9 cellular contexts compared by ENCODE assay signal in the genomic region with DNA sequence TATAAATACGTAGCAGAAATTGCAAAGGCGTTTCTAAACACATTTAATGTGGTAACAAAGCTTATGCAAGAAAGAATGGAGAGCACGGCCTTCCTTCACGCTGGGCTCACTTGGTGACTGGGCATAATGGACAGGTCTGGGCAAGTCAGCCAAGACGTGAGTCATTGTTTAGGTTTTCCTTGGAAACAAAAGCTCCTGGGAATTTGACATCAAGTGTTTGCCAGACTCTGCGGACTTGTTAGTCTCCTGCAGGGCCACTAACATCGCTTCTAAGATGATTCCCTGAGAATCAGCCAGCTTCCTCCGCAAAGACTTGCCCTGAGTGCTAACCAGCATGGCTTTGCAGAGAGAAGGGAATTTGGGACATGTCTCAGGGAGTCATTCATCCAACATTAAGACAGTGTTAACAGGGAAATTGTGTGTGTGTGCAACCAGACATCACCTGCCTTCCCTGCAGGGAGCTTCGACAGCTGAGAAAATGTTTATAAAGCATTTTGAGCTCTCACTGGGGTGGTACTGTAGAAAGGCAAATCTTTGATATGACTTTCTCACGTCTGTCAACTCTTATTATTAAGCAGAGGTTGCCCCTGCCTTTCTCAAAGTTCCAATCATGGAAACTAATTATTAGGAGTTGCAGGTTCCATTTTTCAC.
DNase-seq lines count a peak whose midpoint lies in the region; ATAC-seq lines count a peak whose summit lies in the region.
"Had no signal": no experiment of that assay in that cellular context is flagged by ENCODE, and none has a peak within 500 bp of the region (broad histone marks: within the 10 kb centered on the region; RNA-seq: fewer than 3 reads in every experiment).

No MANE protein-coding gene starts in this region.

- no peak overlapping the region for H2AK5ac ChIP-seq in neuronal stem cell (ENCODE audit: low read depth, low read length)

- H3K27ac ChIP-seq in neuronal stem cell (replicated peaks; ENCODE audit: low read length), result peak overlapping the region; percentile 86

- no peak overlapping the region for H4K91ac ChIP-seq in neuronal stem cell (ENCODE audit: low read depth, low read length, poor library complexity)

- no peak overlapping the region for H3K9ac ChIP-seq in neuronal stem cell (ENCODE audit: low read depth, low read length, poor library complexity)

- peak overlapping the region; percentile 73 for H2AFZ ChIP-seq in neuronal stem cell (ENCODE audit: low read length)

- ATAC-seq in left lobe of liver, result no peak
- ATAC-seq in GM18867 (IDR thresholded peaks at IDR 0.05; ENCODE audit: unreplicated experiment), result no peak
- ATAC-seq in HG02870 (IDR thresholded peaks at IDR 0.05; ENCODE audit: unreplicated experiment), result no peak
- ATAC-seq: K562 had no signal

- H4K8ac ChIP-seq in neuronal stem cell (ENCODE audit: low read depth, low read length), result no peak overlapping the region

- no CpG with 5 or more reads among the region's 10 CpGs for WGBS in neuronal stem cell (ENCODE audit: extremely low coverage in 2 of 2, insufficient read length in 2 of 2, insufficient replicate concordance in 1 of 2), 2 donors

- no peak overlapping the region for H3K18ac ChIP-seq in neuronal stem cell (ENCODE audit: low read length)

- no peak overlapping the region for H3K4me2 ChIP-seq in neuronal stem cell (ENCODE audit: insufficient read depth, low read length, poor library complexity, severe bottlenecking)

- no peak overlapping the region for H2BK5ac ChIP-seq in neuronal stem cell (ENCODE audit: low read length)

- DNase-seq in ELF-1 (ENCODE audit: low read depth, low spot score) (peak; percentile 93), NCI-H345 treated with DMSO at 0.1 percent for 48 hours (lab: John Stamatoyannopoulos, UW; ENCODE audit: unreplicated experiment) (peak; percentile 37), epidermal melanocyte (ENCODE audit: insufficient read length, low spot score) (peak; percentile 34), neuronal stem cell (ENCODE audit: low spot score) (peak; percentile 65), putamen (ENCODE audit: low spot score) (no peak), left lobe of liver (ENCODE audit: low spot score) (no peak)

- H3K4ac ChIP-seq in neuronal stem cell (ENCODE audit: low read length), result no peak overlapping the region

- H2BK15ac ChIP-seq in neuronal stem cell (ENCODE audit: low read length), result no peak overlapping the region

- H3K36me3 ChIP-seq in neuronal stem cell (replicated peaks in 1 of 2; ENCODE audit: control insufficient read depth in 2 of 2, insufficient read depth in 2 of 2, low read length in 2 of 2), result no peaks in the 10 kb centered on the region

- H3K27me3 ChIP-seq in neuronal stem cell (ENCODE audit: control insufficient read depth in 3 of 3, insufficient read depth in 3 of 3, low read depth in 1 of 3, low read length in 3 of 3), result no peaks in the 10 kb centered on the region

- peaks cover 14 to 33% of the 10 kb centered on the region in 2 donors for H3K4me1 ChIP-seq in neuronal stem cell (ENCODE audit: control insufficient read depth in 2 of 2, insufficient read depth in 1 of 2, low read depth in 1 of 2, low read length in 2 of 2)

- no peaks in the 10 kb centered on the region for H3K9me3 ChIP-seq in neuronal stem cell (replicated peaks in 1 of 2; ENCODE audit: control insufficient read depth in 2 of 2, insufficient read depth in 1 of 2, low read depth in 1 of 2, low read length in 2 of 2)

- H2BK120ac ChIP-seq in neuronal stem cell (ENCODE audit: low read depth, low read length), result no peak overlapping the region

- H3K4me3 ChIP-seq in neuronal stem cell (ENCODE audit: low read length in 2 of 2), result no peak overlapping the region
- H3K4me3 ChIP-seq: K562 had no signal

- H3K14ac ChIP-seq in neuronal stem cell (ENCODE audit: low read length), result no peak overlapping the region

- no peaks in the 10 kb centered on the region for H3K79me1 ChIP-seq in neuronal stem cell (ENCODE audit: low read depth, low read length)

- no peak overlapping the region for H2BK12ac ChIP-seq in neuronal stem cell (ENCODE audit: low read length)

- no peak overlapping the region for H3K23ac ChIP-seq in neuronal stem cell (ENCODE audit: low read depth, low read length, poor library complexity)

Comparison
In these comparisons a context has a peak if more than half of its experiments do, and no peak if none do; other contexts are left out.
1. DNase-seq: peak in ELF-1 (single experiment), NCI-H345 treated with DMSO at 0.1 percent for 48 hours (single experiment), epidermal melanocyte (single experiment) and neuronal stem cell (single experiment); none in putamen (single experiment) and left lobe of liver (single experiment).